Comparison of ENCODE assay signal across 1 cellular context in genomic region chr3:193771011-193771697, GRCh38.
TF ChIP-seq lines count a peak whose summit lies in the region.

No MANE protein-coding gene starts in this region.

TF ChIP-seq in H1, 55 proteins besides CTCF, POLR2A, EP300 and RAD21:
- TF ChIP-seq SIN3A (conservative IDR thresholded peaks at IDR 0.05 in 1 of 2, IDR thresholded peaks at IDR 0.05 in 1 of 2; ENCODE audit: low read depth in 1 of 2, low read length in 2 of 2) (no peak), TBP (IDR thresholded peaks at IDR 0.05; ENCODE audit: low read depth, low read length) (no peak), RXRA (IDR thresholded peaks at IDR 0.05; ENCODE audit: insufficient read depth, low read depth, low read length) (no peak), KDM1A (IDR thresholded peaks at IDR 0.05; ENCODE audit: borderline replicate concordance, low read length) (no peak), ASH2L (IDR thresholded peaks at IDR 0.05; ENCODE audit: low read length) (no peak), PHF8 (conservative IDR thresholded peaks at IDR 0.05; ENCODE audit: low read depth, low read length) (no peak)
